In genomic region chr5:123814796-123815479, GRCh38 we compare ENCODE assay signal across 13 cellular contexts.
A peak's percentile ranks its signal among the peaks of the same experiment; 100 is the strongest.
DNase-seq lines count a peak whose midpoint lies in the region; ATAC-seq and TF ChIP-seq lines count a peak whose summit lies in the region.
"Had no signal": no experiment of that assay in that cellular context is flagged by ENCODE, and none has a peak within 500 bp of the region (broad histone marks: within the 10 kb centered on the region; RNA-seq: fewer than 3 reads in every experiment).

No MANE protein-coding gene starts in this region.

- no peaks in the 10 kb centered on the region for H4K20me1 ChIP-seq in BLaER1 treated with 17β-estradiol and CSF1 and Interleukin-3, amounts not matched to agents 10 nM and 100 nM

- peak overlapping the region; percentile 67 to 87 (median 78) for H3K4me2 ChIP-seq in BLaER1 treated with 17β-estradiol and CSF1 and Interleukin-3, amounts not matched to agents 10 nM and 100 nM

- ATAC-seq in GM21423 (IDR thresholded peaks at IDR 0.05; ENCODE audit: unreplicated experiment) = no peak
- no peak for ATAC-seq in HG03439 (IDR thresholded peaks at IDR 0.05; ENCODE audit: unreplicated experiment)

- H3K4me1 ChIP-seq in BLaER1 treated with 17β-estradiol and CSF1 and Interleukin-3, amounts not matched to agents 10 nM and 100 nM = peaks cover 41 to 68% (median 63%) of the 10 kb centered on the region in 10 experiments
- no peaks in the 10 kb centered on the region for H3K4me1 ChIP-seq in prostate gland (replicated peaks)

- TF ChIP-seq POLR2A in prostate gland (IDR thresholded peaks at IDR 0.05) = no peak

- H3K9me3 ChIP-seq in BLaER1 treated with 17β-estradiol and CSF1 and Interleukin-3, amounts not matched to agents 10 nM and 100 nM (replicated peaks in 1 of 11) = peaks cover 0 to 6% (median 0%) of the 10 kb centered on the region in 11 experiments; a peak in 6 of 22 replicates
- H3K9me3 ChIP-seq in prostate gland = no peaks in the 10 kb centered on the region
- H3K9me3 ChIP-seq: neutrophil had no signal

- DNase-seq in NCI-H2227 (lab: John Stamatoyannopoulos, UW; ENCODE audit: unreplicated experiment) (peak; percentile 32), chondrocyte (ENCODE audit: low spot score) (no peak), kidney tubule cell (ENCODE audit: low spot score) (peak; percentile 4), prostate gland (ENCODE audit: low spot score) (no peak), NCI-H1436 (lab: John Stamatoyannopoulos, UW) (no peak)
- DNase-seq: activated CD4-positive, alpha-beta memory T cell treated with anti-CD3 and anti-CD28 coated beads for 36 hours; foreskin melanocyte; NCI-H1048 had no signal

- peak overlapping the region in 8 of 11 experiments; percentile 65 to 83 (median 78); a peak in 16 of 22 replicates for H3K9ac ChIP-seq in BLaER1 treated with 17β-estradiol and CSF1 and Interleukin-3, amounts not matched to agents 10 nM and 100 nM

- H3K27ac Mint-ChIP-seq in chondrocyte (ENCODE audit: unreplicated experiment) = peak overlapping the region; percentile 1
- H3K27ac Mint-ChIP-seq: activated CD4-positive, alpha-beta memory T cell treated with anti-CD3 and anti-CD28 coated beads for 36 hours; B cell had no signal

- H3K36me3 ChIP-seq in BLaER1 treated with 17β-estradiol and CSF1 and Interleukin-3, amounts not matched to agents 10 nM and 100 nM = no peaks in the 10 kb centered on the region
- no peaks in the 10 kb centered on the region for H3K36me3 ChIP-seq in prostate gland
- H3K36me3 ChIP-seq: neutrophil had no signal

- TF ChIP-seq CTCF in chondrocyte (IDR thresholded peaks at IDR 0.05) (no peak), prostate gland (IDR thresholded peaks at IDR 0.05) (no peak)

- peak overlapping the region; percentile 7 for H3K4me3 Mint-ChIP-seq in chondrocyte (ENCODE audit: unreplicated experiment)
- H3K4me3 Mint-ChIP-seq: activated CD4-positive, alpha-beta memory T cell treated with anti-CD3 and anti-CD28 coated beads for 36 hours had no signal

- H3K4me1 Mint-ChIP-seq in chondrocyte (ENCODE audit: low read depth) = peaks cover 36% of the 10 kb centered on the region

- intact Hi-C loops in prostate gland (cut with DNase I) = no loop called here

- H3K4me3 ChIP-seq in BLaER1 treated with 17β-estradiol and CSF1 and Interleukin-3, amounts not matched to agents 10 nM and 100 nM = peak overlapping the region in 4 of 10 experiments; percentile 5 to 22 (median 13); a peak in 4 of 20 replicates
- H3K4me3 ChIP-seq in prostate gland = no peak overlapping the region

- H3K27me3 ChIP-seq in BLaER1 treated with 17β-estradiol and CSF1 and Interleukin-3, amounts not matched to agents 10 nM and 100 nM = no peaks in the 10 kb centered on the region
- no peaks in the 10 kb centered on the region for H3K27me3 ChIP-seq in prostate gland (replicated peaks; ENCODE audit: insufficient read depth)
- H3K27me3 ChIP-seq: neutrophil had no signal

- H3K9me3 Mint-ChIP-seq in chondrocyte (ENCODE audit: low read depth) = peaks cover 2% of the 10 kb centered on the region

- H3K27ac ChIP-seq in BLaER1 treated with 17β-estradiol and CSF1 and Interleukin-3, amounts not matched to agents 10 nM and 100 nM = peak overlapping the region in 9 of 11 experiments; percentile 20 to 95 (median 88); a peak in 17 of 22 replicates
- no peak overlapping the region for H3K27ac ChIP-seq in prostate gland
- H3K27ac ChIP-seq: neutrophil had no signal

- no peaks in the 10 kb centered on the region for H3K27me3 Mint-ChIP-seq in chondrocyte (ENCODE audit: low read depth)
- H3K27me3 Mint-ChIP-seq: activated CD4-positive, alpha-beta memory T cell treated with anti-CD3 and anti-CD28 coated beads for 36 hours; B cell had no signal

- 52% methylated on average over 8 of the region's 8 CpGs for WGBS in prostate gland

- H3K36me3 Mint-ChIP-seq in chondrocyte (ENCODE audit: low read depth) = no peaks in the 10 kb centered on the region
- H3K36me3 Mint-ChIP-seq: activated CD4-positive, alpha-beta memory T cell treated with anti-CD3 and anti-CD28 coated beads for 36 hours had no signal

Comparison
In these comparisons a context has a peak if more than half of its experiments do, and no peak if none do; other contexts are left out.
1. H3K27ac ChIP-seq: peak in BLaER1 treated with 17β-estradiol and CSF1 and Interleukin-3, amounts not matched to agents 10 nM and 100 nM (9 of 11); none in prostate gland (0 of 2).
2. DNase-seq: peak in NCI-H2227 (single experiment) and kidney tubule cell (single experiment); none in chondrocyte (single experiment), prostate gland (single experiment) and NCI-H1436 (single experiment).